Comparison of ENCODE assay signal across 26 cellular contexts in genomic region chr3:62376187-62376720, GRCh38. TPM values are rescaled to one million over a fixed set of nuclear protein-coding genes. Genes with fewer than 3 reads are reported as not detected.
"Had no signal": no experiment of that assay in that cellular context is flagged by ENCODE, and none has a peak within 500 bp of the region (broad histone marks: within the 10 kb centered on the region; RNA-seq: fewer than 3 reads in every experiment).

No MANE protein-coding gene starts in this region.

- H3K4me3 ChIP-seq: K562, SJSA1, SK-N-MC had no signal

- H3K36me3 Mint-ChIP-seq: IgD-negative memory B cell had no signal

- H3K9me3 ChIP-seq: SJSA1 had no signal

- ATAC-seq: K562 had no signal

- H3K4me2 ChIP-seq: KMS-11 had no signal

- H3K4me1 ChIP-seq: SJSA1 had no signal

- FAIRE-seq: HTR-8/SVneo, K562, RCC 7860 had no signal

- H3K4me3 Mint-ChIP-seq: IgD-negative memory B cell had no signal

- H3K36me3 ChIP-seq: SJSA1 had no signal

- H3K9ac ChIP-seq: KMS-11 had no signal

- H3K27ac Mint-ChIP-seq: IgD-negative memory B cell had no signal

- DNase-seq: Kasumi-1, MM.1S, NCI-H1092 treated with DMSO at 0.1 percent for 48 hours, NCI-H1436, NCI-H187, NCI-H2029, NCI-H2081 treated with DMSO at 0.1 percent for 48 hours, NCI-H2171, NCI-H226, NCI-H446, NCI-H510A, NCI-H524 treated with DMSO at 0.1 percent for 48 hours, NCI-H69, NCI-H774, Right ventricle myocardium superior, RPMI8226, SIG-M5 had no signal

- H3K27ac ChIP-seq: HL-60, KMS-11, SJSA1, SK-N-MC had no signal

RNA-seq across cellular contexts. Expression of gene FEZF2, which starts 2.9 kb away (rescaled TPM):
- total RNA-seq: K562, M059J, Right ventricle myocardium superior, SJSA1 had no signal
- polyA plus RNA-seq: IgD-negative memory B cell, K562 had no signal
